In the genomic region with DNA sequence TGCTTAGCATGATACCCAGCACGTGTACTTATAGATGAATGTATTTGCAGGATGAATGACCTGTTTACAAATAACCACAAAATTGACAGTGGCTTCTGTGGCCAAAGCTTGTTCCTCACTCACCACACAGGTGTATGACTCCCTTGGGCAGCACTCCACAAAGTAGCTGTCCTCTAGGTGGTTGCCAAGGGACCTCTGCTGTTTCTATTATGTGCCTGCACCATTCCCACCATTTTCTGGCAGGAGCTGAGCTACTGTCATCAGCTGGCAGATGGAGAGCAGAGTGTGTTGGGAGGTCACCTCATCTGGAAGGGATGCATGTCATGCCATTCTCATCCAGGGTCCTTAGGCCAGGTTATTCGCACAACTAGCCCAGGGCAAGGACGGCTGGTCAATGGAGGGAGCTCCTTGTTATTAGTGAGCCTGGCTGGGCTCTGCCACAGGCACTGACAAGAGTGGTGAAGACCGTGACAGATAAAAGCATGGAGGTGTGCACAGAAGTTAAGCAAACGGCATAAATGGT, we compare ENCODE assay signal across 18 cellular contexts. TPM values are rescaled to one million over a fixed set of nuclear protein-coding genes. Genes with fewer than 3 reads are reported as not detected.
DNase-seq lines count a peak whose midpoint lies in the region; ATAC-seq and TF ChIP-seq lines count a peak whose summit lies in the region.
"Had no signal": no experiment of that assay in that cellular context is flagged by ENCODE, and none has a peak within 500 bp of the region (broad histone marks: within the 10 kb centered on the region; RNA-seq: fewer than 3 reads in every experiment).

No MANE protein-coding gene starts in this region.

- no peak overlapping the region for H3K9ac ChIP-seq in HCT116 (ENCODE audit: low read length)
- H3K9ac ChIP-seq in PC-3 (ENCODE audit: low read length): no peak overlapping the region
- H3K9ac ChIP-seq: GM23248 had no signal

- H3K9me2 ChIP-seq in HCT116 (ENCODE audit: insufficient read depth) (no peaks in the 10 kb centered on the region), PC-3 (replicated peaks; ENCODE audit: low read length) (no peaks in the 10 kb centered on the region)

- no peak for DNase-seq in Right ventricle myocardium inferior (ENCODE audit: missing footprints)
- DNase-seq in left cardiac atrium: no peak
- DNase-seq in HCT116 (ENCODE audit: low read depth, low spot score): no peak
- DNase-seq in PC-3: peak; percentile 27
- no peak for DNase-seq in endothelial cell (ENCODE audit: low spot score)
- DNase-seq in HuH-7 (ENCODE audit: low spot score): no peak
- DNase-seq in NCI-H2171 treated with DMSO at 0.1 percent for 48 hours (lab: John Stamatoyannopoulos, UW): no peak
- DNase-seq: C1 segment of cervical spinal cord; Calu3; CD4-positive, alpha-beta memory T cell; COR-L47; DMS53; DMS79 treated with DMSO at 0.1 percent for 48 hours; GF-D8; GM23248; H7; HCEC 1CT had no signal

- TF ChIP-seq CTCF in HCT116 (IDR thresholded peaks at IDR 0.05 in 2 of 3, conservative IDR thresholded peaks at IDR 0.05 in 1 of 3; ENCODE audit: borderline replicate concordance in 1 of 3, insufficient read depth in 1 of 3, low read depth in 2 of 3, low read length in 2 of 3) (no peak), PC-3 (conservative IDR thresholded peaks at IDR 0.05; ENCODE audit: low read depth, low read length) (no peak), endothelial cell (IDR thresholded peaks at IDR 0.05; ENCODE audit: unreplicated experiment) (no peak)

- no peaks in the 10 kb centered on the region for H3F3A ChIP-seq in PC-3 (ENCODE audit: low read length, unreplicated experiment)

- H3K36me3 ChIP-seq in HCT116 (ENCODE audit: control insufficient read depth in 1 of 2, insufficient read depth in 2 of 2, low read length in 2 of 2): no peaks in the 10 kb centered on the region
- H3K36me3 ChIP-seq in PC-3 (ENCODE audit: low read depth, low read length): no peaks in the 10 kb centered on the region

- intact Hi-C loops in Right ventricle myocardium inferior (cut with DNase I): no loop called here
- intact Hi-C loops in left cardiac atrium (cut with DNase I): no loop called here
- intact Hi-C loops in HCT116 (cut with micrococcal nuclease): no loop called here
- intact Hi-C loops in PC-3 (cut with micrococcal nuclease): no loop called here

- TF ChIP-seq POLR2A in HCT116 (IDR thresholded peaks at IDR 0.05; ENCODE audit: borderline replicate concordance, extremely low read depth, insufficient read depth, insufficient read length): no peak

- H3K4me3 ChIP-seq in HCT116 (replicated peaks in 1 of 2; ENCODE audit: low read depth in 1 of 2, low read length in 2 of 2) (no peak overlapping the region), PC-3 (ENCODE audit: low read length) (no peak overlapping the region)
- H3K4me3 ChIP-seq: GM23248 had no signal

- BruUV-seq in HCT116 (replicated peaks; lab: Mats Ljungman, UMichigan) (no TSS peak), PC-3 (replicated peaks; lab: Mats Ljungman, UMichigan) (no TSS peak)

- peaks cover 11% of the 10 kb centered on the region for H3K36me3 Mint-ChIP-seq in endothelial cell (ENCODE audit: low read depth, unreplicated experiment)
- H3K36me3 Mint-ChIP-seq: CD4-positive, alpha-beta memory T cell had no signal

- peaks cover 2% of the 10 kb centered on the region for H3K27me3 Mint-ChIP-seq in endothelial cell (ENCODE audit: unreplicated experiment)

- H3K27ac Mint-ChIP-seq in endothelial cell (ENCODE audit: unreplicated experiment): no peak overlapping the region
- H3K27ac Mint-ChIP-seq: CD4-positive, alpha-beta memory T cell had no signal

- peak overlapping the region; percentile 10 for H3K4me3 Mint-ChIP-seq in endothelial cell (ENCODE audit: unreplicated experiment)
- H3K4me3 Mint-ChIP-seq: CD4-positive, alpha-beta memory T cell had no signal

- H3K9me3 Mint-ChIP-seq in endothelial cell (ENCODE audit: unreplicated experiment): no peaks in the 10 kb centered on the region

- RAD21 ChIA-PET in HCT116 (lab: Charles Lee; ENCODE audit: low non-redundant PET in 1 of 2, low total read pairs in 2 of 2, uncharacterized antibody in 2 of 2, unreplicated experiment in 2 of 2): no interaction called here

- H4K20me1 ChIP-seq in HCT116 (ENCODE audit: insufficient read depth) (no peaks in the 10 kb centered on the region), PC-3 (ENCODE audit: low read length) (no peaks in the 10 kb centered on the region)

- peaks cover 2% of the 10 kb centered on the region for H3K4me1 Mint-ChIP-seq in endothelial cell (ENCODE audit: unreplicated experiment)

- H3K9me3 ChIP-seq in HCT116 (ENCODE audit: control insufficient read depth in 1 of 2, insufficient read depth in 1 of 2, low read depth in 1 of 2, low read length in 2 of 2) (no peaks in the 10 kb centered on the region), PC-3 (ENCODE audit: low read length) (no peaks in the 10 kb centered on the region)

- ATAC-seq in Right ventricle myocardium inferior: peak; percentile 29
- ATAC-seq in left cardiac atrium: no peak
- no peak for ATAC-seq in HCT116
- ATAC-seq in PC-3: no peak
- ATAC-seq in GM18861 (IDR thresholded peaks at IDR 0.05; ENCODE audit: unreplicated experiment): no peak

- H2AFZ ChIP-seq in HCT116 (ENCODE audit: low read depth, low read length, poor library complexity, severe bottlenecking) (no peak overlapping the region), PC-3 (ENCODE audit: low read length) (no peak overlapping the region)
- H2AFZ ChIP-seq: GM23248 had no signal

- H3K27ac ChIP-seq in HCT116 (ENCODE audit: low read depth, low read length) (no peak overlapping the region), PC-3 (ENCODE audit: low read length) (no peak overlapping the region)
- H3K27ac ChIP-seq: GM23248 had no signal

- H3K4me2 ChIP-seq in HCT116 (ENCODE audit: low read length) (no peak overlapping the region), PC-3 (ENCODE audit: low read length) (no peak overlapping the region)

- H3K79me2 ChIP-seq in HCT116 (ENCODE audit: insufficient read depth, low read length) (no peaks in the 10 kb centered on the region), PC-3 (ENCODE audit: low read length) (no peaks in the 10 kb centered on the region)

- CTCF ChIA-PET in HCT116 (lab: Charles Lee) (no interaction called here), PC-3 (lab: Charles Lee) (no interaction called here)

- TF ChIP-seq RAD21 in HCT116 (IDR thresholded peaks at IDR 0.05; ENCODE audit: low read depth): peak; percentile 11; the same call in 1 of the 2 replicates

- H3K27me3 ChIP-seq in HCT116 (ENCODE audit: insufficient read depth, low read length) (peaks cover 7% of the 10 kb centered on the region), PC-3 (ENCODE audit: low read length) (no peaks in the 10 kb centered on the region)

- H3K4me1 ChIP-seq in HCT116 (ENCODE audit: control insufficient read depth in 1 of 2, insufficient read depth in 2 of 2, low read length in 2 of 2) (peaks cover 0 to 8% of the 10 kb centered on the region in 2 experiments; a peak in 1 of 4 replicates), PC-3 (ENCODE audit: insufficient read depth, low read length) (peaks cover 29% of the 10 kb centered on the region)

- POLR2A ChIA-PET in HCT116 (lab: Charles Lee): no interaction called here
- POLR2A ChIA-PET in PC-3 (lab: Charles Lee; ENCODE audit: unreplicated experiment): no interaction called here

TF ChIP-seq in HCT116, 20 proteins besides CTCF, POLR2A, EP300 and RAD21:
- TF ChIP-seq EGR1 (IDR thresholded peaks at IDR 0.05; ENCODE audit: low read depth): no peak
- TF ChIP-seq CEBPB (IDR thresholded peaks at IDR 0.05; ENCODE audit: low read depth): no peak

RNA-seq across cellular contexts. Expression of gene TRIB2, which starts 37.1 kb away (rescaled TPM):
- total RNA-seq in Right ventricle myocardium inferior (33.4 TPM), left cardiac atrium (10 to 100 TPM; 32.5 to 43.6 TPM), HCT116 (2021; ENCODE audit: unreplicated experiment) (12.4 TPM), PC-3 (2014; rRNA removed) (35.2 and 51.8 TPM in 2 replicates), endothelial cell (ENCODE audit: unreplicated experiment) (10.1 TPM)
- polyA plus RNA-seq in HCT116 (2012): 10.9 and 11.7 TPM in 2 replicates
